Comparison of ENCODE assay signal across 27 cellular contexts in the genomic region with DNA sequence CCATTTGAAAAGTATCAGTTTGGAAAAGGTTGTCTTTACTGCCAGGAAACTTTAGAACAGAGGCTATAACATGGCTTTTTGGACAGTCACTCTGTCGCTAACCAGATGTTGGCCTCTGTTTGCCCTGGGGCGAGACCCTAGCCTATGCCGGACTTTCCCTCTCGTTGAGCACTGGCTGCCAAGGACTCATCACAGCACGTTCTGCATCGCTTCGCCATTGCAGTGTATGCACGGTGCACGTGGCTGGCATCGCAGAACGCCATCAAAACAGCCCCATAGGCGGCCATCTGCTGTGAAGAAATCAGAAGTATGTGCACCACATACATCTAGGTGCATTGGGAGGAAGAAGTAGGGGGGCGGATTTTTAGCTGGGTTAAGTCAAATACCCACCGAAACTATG.
"Had no signal": no experiment of that assay in that cellular context is flagged by ENCODE, and none has a peak within 500 bp of the region (broad histone marks: within the 10 kb centered on the region; RNA-seq: fewer than 3 reads in every experiment).

No MANE protein-coding gene starts in this region.

- H3K27ac Mint-ChIP-seq: dendritic cell treated with granulocyte-macrophage colony-stimulating factor and Interleukin-4, amounts not matched to agents 40 ng/mL and 50 ng/mL, for 4 days; effector memory CD8-positive, alpha-beta T cell; endodermal cell; mesothelial cell of epicardium had no signal

- ATAC-seq: effector memory CD8-positive, alpha-beta T cell; esophagus mucosa; gastrocnemius medialis; heart right ventricle; left cardiac atrium; left lung; left ventricle myocardium superior; lower lobe of right lung; mucosa of descending colon had no signal

- H3K4me1 Mint-ChIP-seq: endodermal cell had no signal

- H3K4me3 Mint-ChIP-seq: dendritic cell treated with granulocyte-macrophage colony-stimulating factor and Interleukin-4, amounts not matched to agents 40 ng/mL and 50 ng/mL, for 4 days; effector memory CD8-positive, alpha-beta T cell; endodermal cell; mesothelial cell of epicardium had no signal

- H3K27me3 ChIP-seq: colonic mucosa, esophagus squamous epithelium, gastrocnemius medialis had no signal

- H3K9me3 Mint-ChIP-seq: dendritic cell treated with granulocyte-macrophage colony-stimulating factor and Interleukin-4, amounts not matched to agents 40 ng/mL and 50 ng/mL, for 4 days; effector memory CD8-positive, alpha-beta T cell had no signal

- H3K4me3 ChIP-seq: colonic mucosa, esophagus squamous epithelium, gastrocnemius medialis, heart right ventricle, left lung, lower lobe of right lung, mucosa of descending colon had no signal

- H3K27ac ChIP-seq: colonic mucosa, epithelial cell of prostate, esophagus squamous epithelium, gastrocnemius medialis, heart right ventricle, left lung, lower lobe of right lung had no signal

- FAIRE-seq: endometrium, islet of Langerhans, keratinocyte had no signal

- H3K9me3 ChIP-seq: colonic mucosa, esophagus squamous epithelium, gastrocnemius medialis, left lung, lower lobe of right lung, mucosa of descending colon had no signal

- H3K36me3 ChIP-seq: colonic mucosa, gastrocnemius medialis, heart right ventricle, left lung, lower lobe of right lung had no signal

- H3K4me1 ChIP-seq: colonic mucosa, esophagus squamous epithelium, gastrocnemius medialis, heart right ventricle, left lung, lower lobe of right lung had no signal

- DNase-seq: colonic mucosa; cortex of kidney; effector CD8-positive, alpha-beta T cell; effector memory CD8-positive, alpha-beta T cell; endodermal cell; erythroblast; esophagus squamous epithelium; foreskin fibroblast; foreskin melanocyte; gastrocnemius medialis; glutamatergic neuron; head of caudate nucleus; heart right ventricle; hippocampal formation; left cardiac atrium; left lung; left ventricle myocardium superior; lower lobe of right lung; mesenchymal stem cell; mucosa of descending colon had no signal
